ENCODE assay signal across 10 cellular contexts in genomic region chr16:74407362-74407705, GRCh38. TPM values are rescaled to one million over a fixed set of nuclear protein-coding genes. Genes with fewer than 3 reads are reported as not detected.
DNase-seq lines count a peak whose midpoint lies in the region; ATAC-seq and TF ChIP-seq lines count a peak whose summit lies in the region.
"Not testable (repeated sequence)": the region's sequence is repeated elsewhere in the genome, so short reads cannot be mapped to it uniquely, and the experiment has no call there.
"Had no signal": no experiment of that assay in that cellular context is flagged by ENCODE, and none has a peak within 500 bp of the region (broad histone marks: within the 10 kb centered on the region; RNA-seq: fewer than 3 reads in every experiment).

No MANE protein-coding gene starts in this region.

- H3K4me1 Mint-ChIP-seq in stimulated activated naive CD8-positive, alpha-beta T cell treated with anti-CD3 and anti-CD28 coated beads, Interleukin-15, amount 100 ng/mL, for 72 hours: not testable (repeated sequence)

- not testable (repeated sequence) for H3K9me3 Mint-ChIP-seq in stimulated activated naive CD8-positive, alpha-beta T cell treated with anti-CD3 and anti-CD28 coated beads, Interleukin-15, amount 100 ng/mL, for 72 hours

- 18% methylated on average over 13 of the region's 23 CpGs for WGBS in esophagus muscularis mucosa
- 7 to 9% methylated on average over 8 to 15 of the region's 23 CpGs for WGBS in lung, 2 donors
- WGBS in ovary, 3 donors: 20 to 27% (median 25%) methylated on average over 13 to 15 of the region's 23 CpGs

- in situ Hi-C loops in astrocyte of the spinal cord (cut with HindIII; ENCODE audit: low sequenced_read_pairs): not testable (repeated sequence)

- not testable (repeated sequence) for TF ChIP-seq EP300 in esophagus muscularis mucosa (IDR thresholded peaks at IDR 0.05); ovary (IDR thresholded peaks at IDR 0.05)

- peak overlapping the region; percentile 69; the same call in 1 of the 2 replicates for H3K9ac ChIP-seq in HUES48 (ENCODE audit: low read depth, low read length)

- not testable (repeated sequence) for H3K4me1 ChIP-seq in HUES48 (ENCODE audit: control insufficient read depth, insufficient read depth, low read length); esophagus muscularis mucosa; right atrium auricular region; lung (ENCODE audit: control insufficient read depth in 2 of 2, insufficient read depth in 2 of 2, low read length in 2 of 2); ovary (ENCODE audit: insufficient read depth)

- H3K27me3 ChIP-seq in HUES48 (ENCODE audit: control insufficient read depth, insufficient read depth, low read length); esophagus muscularis mucosa; right atrium auricular region; lung (ENCODE audit: control insufficient read depth, insufficient read depth); ovary: not testable (repeated sequence)

- peak overlapping the region; percentile 49 for H3K4me3 ChIP-seq in AG10803 (ENCODE audit: low read length)
- peak overlapping the region; percentile 56 for H3K4me3 ChIP-seq in HUES48 (ENCODE audit: low read depth, low read length)
- peak overlapping the region; percentile 22 for H3K4me3 ChIP-seq in astrocyte of the spinal cord (ENCODE audit: low read depth, low read length)
- H3K4me3 ChIP-seq in esophagus muscularis mucosa: peak overlapping the region; percentile 53 to 55 (median 54)
- peak overlapping the region; percentile 35 to 51 for H3K4me3 ChIP-seq in right atrium auricular region
- H3K4me3 ChIP-seq in lung: peak overlapping the region; percentile 36
- H3K4me3 ChIP-seq in ovary: peak overlapping the region; percentile 41

- not testable (repeated sequence) for TF ChIP-seq POLR2A in esophagus muscularis mucosa (IDR thresholded peaks at IDR 0.05; ENCODE audit: low read depth); ovary (IDR thresholded peaks at IDR 0.05)

- H3K27ac ChIP-seq in HUES48 (ENCODE audit: low read depth, low read length): not testable (repeated sequence)
- H3K27ac ChIP-seq in esophagus muscularis mucosa (replicated peaks in 1 of 4) (peak overlapping the region; percentile 69 to 87 (median 80)), right atrium auricular region (peak overlapping the region; percentile 70 to 76), lung (ENCODE audit: low read depth in 1 of 2, low read length in 1 of 2) (peak overlapping the region; percentile 55 to 76), ovary (peak overlapping the region; percentile 52 to 69)

- ATAC-seq in lung (ENCODE audit: insufficient read depth, low FRiP score): peak; percentile 39
- ATAC-seq in stimulated activated naive CD8-positive, alpha-beta T cell treated with anti-CD3 and anti-CD28 coated beads, Interleukin-15, amount 100 ng/mL, for 72 hours: peak; percentile 3

- H3K4me3 Mint-ChIP-seq in stimulated activated naive CD8-positive, alpha-beta T cell treated with anti-CD3 and anti-CD28 coated beads, Interleukin-15, amount 100 ng/mL, for 72 hours: peak overlapping the region in 1 of 2 donors; percentile 19

- not testable (repeated sequence) for TF ChIP-seq CTCF in AG10803 (conservative IDR thresholded peaks at IDR 0.05; ENCODE audit: low read length); astrocyte of the spinal cord (IDR thresholded peaks at IDR 0.05; ENCODE audit: low read depth, low read length); esophagus muscularis mucosa (IDR thresholded peaks at IDR 0.05); right atrium auricular region (IDR thresholded peaks at IDR 0.05); lung (IDR thresholded peaks at IDR 0.05; ENCODE audit: control extremely low read depth, extremely low read depth); ovary (IDR thresholded peaks at IDR 0.05)

- intact Hi-C loops in esophagus muscularis mucosa (cut with DNase I); ovary (cut with DNase I): not testable (repeated sequence)

- not testable (repeated sequence) for H3K9me3 ChIP-seq in HUES48 (ENCODE audit: control insufficient read depth, insufficient read depth, low read length); esophagus muscularis mucosa; right atrium auricular region; lung (ENCODE audit: control insufficient read depth in 2 of 2, insufficient read depth in 1 of 2, low read length in 1 of 2); ovary

- not testable (repeated sequence) for H3K27me3 Mint-ChIP-seq in stimulated activated naive CD8-positive, alpha-beta T cell treated with anti-CD3 and anti-CD28 coated beads, Interleukin-15, amount 100 ng/mL, for 72 hours

- H3K36me3 ChIP-seq in HUES48 (ENCODE audit: control insufficient read depth, insufficient read depth, low read length); esophagus muscularis mucosa; right atrium auricular region; lung (ENCODE audit: control insufficient read depth in 2 of 2, insufficient read depth in 2 of 2, low read length in 2 of 2); ovary: not testable (repeated sequence)

- DNase-seq in AG10803 (ENCODE audit: low read depth) (peak; percentile 15), lung (ENCODE audit: low spot score) (peak; percentile 57), ovary (peak; percentile 28 to 71 (median 59))
- not testable (repeated sequence) for DNase-seq in astrocyte of the spinal cord (ENCODE audit: low read depth, low spot score); esophagus muscularis mucosa (ENCODE audit: extremely low spot score); right atrium auricular region (ENCODE audit: low spot score); stimulated activated naive CD8-positive, alpha-beta T cell treated with anti-CD3 and anti-CD28 coated beads, Interleukin-15, amount 100 ng/mL, for 72 hours

- not testable (repeated sequence) for H3K27ac Mint-ChIP-seq in stimulated activated naive CD8-positive, alpha-beta T cell treated with anti-CD3 and anti-CD28 coated beads, Interleukin-15, amount 100 ng/mL, for 72 hours

RNA-seq across cellular contexts. Expression of gene CLEC18B, which starts 13.9 kb away (rescaled TPM):
- total RNA-seq in esophagus muscularis mucosa: 1 to 10 TPM in 1 of 4 donors, not detected in 3; 1.2 TPM
- total RNA-seq in right atrium auricular region: not detected
- total RNA-seq in lung: 1 to 10 TPM in 1 of 2 donors, not detected in 1; 1.9 TPM
- polyA plus RNA-seq in lung: under 1 TPM; 0.65 to 0.77 TPM
- total RNA-seq in ovary: 1 to 10 TPM in 1 of 7 donors, under 1 TPM in 5, not detected in 1; 0.24 to 1.5 (median 0.43) TPM
- under 1 TPM; 0.17 to 0.42 TPM for polyA plus RNA-seq in ovary

RNA-seq across cellular contexts. Expression of gene NPIPB15, which starts 31.2 kb away (rescaled TPM):
- total RNA-seq in esophagus muscularis mucosa: 1 to 10 TPM in 3 of 4 donors, not detected in 1; 1.2 to 4.0 (median 1.7) TPM
- total RNA-seq in right atrium auricular region: 1 to 10 TPM in 1 of 2 donors, not detected in 1; 3.3 TPM
- total RNA-seq in lung: 1 to 10 TPM; 2.7 to 4.0 TPM
- polyA plus RNA-seq in lung: 10 to 100 TPM in 1 of 2 donors, 1 to 10 TPM in 1; 4.2 to 32.0 TPM
- 10 to 100 TPM in 1 of 7 donors, 1 to 10 TPM in 4, under 1 TPM in 1, not detected in 1; 0.76 to 13.4 (median 3.5) TPM for total RNA-seq in ovary
- polyA plus RNA-seq in ovary: 1 to 10 TPM; 8.8 to 9.5 TPM
- total RNA-seq: G401, H4 had no signal
